Comparison of ENCODE assay signal across 1 cellular context in the genomic region with DNA sequence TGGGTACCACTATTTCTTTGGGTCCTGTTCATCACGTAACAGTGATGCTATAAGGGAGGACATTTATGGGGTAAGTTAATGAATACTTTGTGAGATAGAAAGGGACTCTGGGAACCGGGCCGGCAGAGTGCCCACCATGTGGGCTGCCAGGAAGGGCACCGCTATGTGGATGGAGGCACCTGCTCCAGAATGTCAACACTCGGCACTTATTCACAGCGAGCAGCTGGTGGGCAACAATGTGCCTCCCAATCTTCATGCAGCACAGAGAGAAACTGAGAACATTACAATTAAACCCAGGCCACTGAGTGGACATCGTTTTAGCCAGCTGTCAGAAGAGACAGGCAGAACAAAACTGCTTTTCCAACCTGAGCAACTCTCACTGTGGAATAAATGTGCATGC.
TF ChIP-seq lines count a peak whose summit lies in the region.

No MANE protein-coding gene starts in this region.

TF ChIP-seq in A549, 52 proteins besides CTCF, POLR2A, EP300 and RAD21 (continued from another document):
- TF ChIP-seq MAFK (IDR thresholded peaks at IDR 0.05; ENCODE audit: partially characterized antibody) (no peak), USF2 (IDR thresholded peaks at IDR 0.05) (no peak), GATA3 (IDR thresholded peaks at IDR 0.05; ENCODE audit: borderline replicate concordance) (no peak), KDM5A (IDR thresholded peaks at IDR 0.05) (no peak), RFX5 (IDR thresholded peaks at IDR 0.05) (no peak), KDM1A (IDR thresholded peaks at IDR 0.05; ENCODE audit: low read depth) (no peak)
